23 cellular contexts compared by ENCODE assay signal in genomic region chr7:158206341-158206740, GRCh38.
A peak's percentile ranks its signal among the peaks of the same experiment; 100 is the strongest.
DNase-seq lines count a peak whose midpoint lies in the region; ATAC-seq and TF ChIP-seq lines count a peak whose summit lies in the region.
"Had no signal": no experiment of that assay in that cellular context is flagged by ENCODE, and none has a peak within 500 bp of the region (broad histone marks: within the 10 kb centered on the region; RNA-seq: fewer than 3 reads in every experiment).

No MANE protein-coding gene starts in this region.

- H3K27ac ChIP-seq in osteoblast (ENCODE audit: low read depth, low read length) (no peak overlapping the region), upper lobe of right lung (no peak overlapping the region)
- H3K27ac ChIP-seq: 22Rv1, A549, BLaER1 had no signal

- TF ChIP-seq CTCF in chondrocyte (IDR thresholded peaks at IDR 0.05): no peak
- no peak for TF ChIP-seq CTCF in osteoblast (IDR thresholded peaks at IDR 0.05; ENCODE audit: extremely low read depth, low read depth, low read length)
- TF ChIP-seq CTCF in upper lobe of right lung (IDR thresholded peaks at IDR 0.05): no peak

- no peaks in the 10 kb centered on the region for H4K20me1 ChIP-seq in osteoblast (ENCODE audit: insufficient read depth, low read length)
- H4K20me1 ChIP-seq: BLaER1 had no signal

- no peak overlapping the region for H3K4me3 ChIP-seq in osteoblast (ENCODE audit: insufficient read depth, low read length)
- H3K4me3 ChIP-seq in upper lobe of right lung: no peak overlapping the region
- H3K4me3 ChIP-seq: A549, BLaER1, GM12878 had no signal

- H3K27ac Mint-ChIP-seq in chondrocyte (ENCODE audit: unreplicated experiment): no peak overlapping the region
- no peak overlapping the region for H3K27ac Mint-ChIP-seq in activated CD4-positive, alpha-beta T cell treated with anti-CD3 and anti-CD28 coated beads for 36 hours
- H3K27ac Mint-ChIP-seq: CD14-positive monocyte; CD4-positive, alpha-beta memory T cell; CD4-positive, CD25-positive, alpha-beta regulatory T cell; CD8-positive, alpha-beta memory T cell had no signal

- intact Hi-C loops in upper lobe of right lung (cut with DNase I): no loop called here
- intact Hi-C loops in left colon (cut with DNase I, micrococcal nuclease): no loop called here
- intact Hi-C loops in activated CD4-positive, alpha-beta T cell treated with anti-CD3 and anti-CD28 coated beads for 36 hours (cut with DNase I, micrococcal nuclease): no loop called here

- H3K9me3 ChIP-seq in osteoblast (ENCODE audit: low read depth, low read length) (no peaks in the 10 kb centered on the region), upper lobe of right lung (no peaks in the 10 kb centered on the region)
- H3K9me3 ChIP-seq: A549, BE2C, BLaER1 had no signal

- H3K79me2 ChIP-seq in osteoblast (ENCODE audit: insufficient read depth, low read length): no peaks in the 10 kb centered on the region

- no peak overlapping the region for H2AFZ ChIP-seq in osteoblast (ENCODE audit: low read length)

- H3K4me2 ChIP-seq in osteoblast (ENCODE audit: insufficient read depth, low read length): no peak overlapping the region
- H3K4me2 ChIP-seq: A549, BLaER1 had no signal

- no peak overlapping the region for H3K4me3 Mint-ChIP-seq in chondrocyte (ENCODE audit: unreplicated experiment)
- no peak overlapping the region for H3K4me3 Mint-ChIP-seq in activated CD4-positive, alpha-beta T cell treated with anti-CD3 and anti-CD28 coated beads for 36 hours
- H3K4me3 Mint-ChIP-seq: CD14-positive monocyte; CD4-positive, alpha-beta memory T cell; CD4-positive, CD25-positive, alpha-beta regulatory T cell; CD8-positive, alpha-beta memory T cell had no signal

- CTCF ChIA-PET in activated CD4-positive, alpha-beta T cell treated with anti-CD3 and anti-CD28 coated beads for 36 hours (lab: Charles Lee): no interaction called here

- H3K27me3 Mint-ChIP-seq in chondrocyte (ENCODE audit: low read depth): no peaks in the 10 kb centered on the region
- H3K27me3 Mint-ChIP-seq in activated CD4-positive, alpha-beta T cell treated with anti-CD3 and anti-CD28 coated beads for 36 hours: peaks cover 21% of the 10 kb centered on the region
- H3K27me3 Mint-ChIP-seq: CD4-positive, CD25-positive, alpha-beta regulatory T cell had no signal

- H3K36me3 ChIP-seq in osteoblast (ENCODE audit: insufficient read depth, low read length) (no peaks in the 10 kb centered on the region), upper lobe of right lung (no peaks in the 10 kb centered on the region)
- H3K36me3 ChIP-seq: BE2C, BLaER1 had no signal

- H3K36me3 Mint-ChIP-seq in chondrocyte (ENCODE audit: low read depth): no peaks in the 10 kb centered on the region
- no peaks in the 10 kb centered on the region for H3K36me3 Mint-ChIP-seq in activated CD4-positive, alpha-beta T cell treated with anti-CD3 and anti-CD28 coated beads for 36 hours (ENCODE audit: low read depth)
- H3K36me3 Mint-ChIP-seq: CD14-positive monocyte; CD4-positive, CD25-positive, alpha-beta regulatory T cell had no signal

- H3K27me3 ChIP-seq in osteoblast (ENCODE audit: insufficient read depth, low read length): no peaks in the 10 kb centered on the region
- H3K27me3 ChIP-seq in upper lobe of right lung: peaks cover 9% of the 10 kb centered on the region
- H3K27me3 ChIP-seq: BE2C, BLaER1 had no signal

- H3K4me1 Mint-ChIP-seq in chondrocyte (ENCODE audit: low read depth): no peaks in the 10 kb centered on the region
- H3K4me1 Mint-ChIP-seq in activated CD4-positive, alpha-beta T cell treated with anti-CD3 and anti-CD28 coated beads for 36 hours: no peaks in the 10 kb centered on the region
- H3K4me1 Mint-ChIP-seq: CD14-positive monocyte; CD4-positive, alpha-beta memory T cell; CD4-positive, CD25-positive, alpha-beta regulatory T cell; CD8-positive, alpha-beta memory T cell had no signal

- ATAC-seq in upper lobe of right lung: peak; percentile 16
- ATAC-seq in left colon: no peak
- no peak for ATAC-seq in activated CD4-positive, alpha-beta T cell treated with anti-CD3 and anti-CD28 coated beads for 36 hours
- ATAC-seq: A549, GM12878 had no signal

- peaks cover 52% of the 10 kb centered on the region for H3K9me3 Mint-ChIP-seq in chondrocyte (ENCODE audit: low read depth)
- peaks cover 8% of the 10 kb centered on the region for H3K9me3 Mint-ChIP-seq in activated CD4-positive, alpha-beta T cell treated with anti-CD3 and anti-CD28 coated beads for 36 hours (ENCODE audit: low read depth)

- H3K4me1 ChIP-seq in osteoblast (ENCODE audit: insufficient read depth, low read length) (no peaks in the 10 kb centered on the region), upper lobe of right lung (no peaks in the 10 kb centered on the region)
- H3K4me1 ChIP-seq: A549, BE2C, BLaER1 had no signal

- POLR2A ChIA-PET in activated CD4-positive, alpha-beta T cell treated with anti-CD3 and anti-CD28 coated beads for 36 hours (lab: Charles Lee): no interaction called here

- peak; percentile 46 for DNase-seq in chondrocyte (ENCODE audit: low spot score)
- peak; percentile 57 for DNase-seq in osteoblast (ENCODE audit: insufficient read length, low spot score, missing footprints)
- DNase-seq in upper lobe of right lung: no peak
- no peak for DNase-seq in left colon
- no peak for DNase-seq in activated CD4-positive, alpha-beta T cell treated with anti-CD3 and anti-CD28 coated beads for 36 hours
- DNase-seq: BE2C; C1 segment of cervical spinal cord; CD4-positive, alpha-beta memory T cell; CD4-positive, CD25-positive, alpha-beta regulatory T cell; CD8-positive, alpha-beta memory T cell; COR-L47; DMS 273 treated with DMSO at 0.1 percent for 48 hours; DMS153; DMS53; DMS79; DND-41; EL; GDM1 had no signal

Comparison
In these comparisons a context has a peak if more than half of its experiments do, and no peak if none do; other contexts are left out.
1. DNase-seq: peak in chondrocyte (single experiment) and osteoblast (single experiment); none in upper lobe of right lung (single experiment), left colon (0 of 2) and activated CD4-positive, alpha-beta T cell treated with anti-CD3 and anti-CD28 coated beads for 36 hours (single experiment).